Comparison of ENCODE assay signal across 15 cellular contexts in genomic region chr6:56798163-56798562, GRCh38.
A peak's percentile ranks its signal among the peaks of the same experiment; 100 is the strongest.
DNase-seq lines count a peak whose midpoint lies in the region; ATAC-seq and TF ChIP-seq lines count a peak whose summit lies in the region.
"Had no signal": no experiment of that assay in that cellular context is flagged by ENCODE, and none has a peak within 500 bp of the region (broad histone marks: within the 10 kb centered on the region; RNA-seq: fewer than 3 reads in every experiment).

No MANE protein-coding gene starts in this region.

- H3K4me3 ChIP-seq in fibroblast of lung (replicated peaks in 1 of 4; ENCODE audit: control extremely low read depth in 1 of 4, insufficient read depth in 1 of 4, low read depth in 3 of 4, low read length in 4 of 4) = no peak overlapping the region

- peaks cover 16% of the 10 kb centered on the region for H3K4me1 ChIP-seq in fibroblast of lung (ENCODE audit: control insufficient read depth, extremely low read depth, insufficient read depth, low read length)

- peak overlapping the region; percentile 22 for H3K27ac ChIP-seq in fibroblast of lung (ENCODE audit: insufficient read depth, low read length)

- no peaks in the 10 kb centered on the region for H4K20me1 ChIP-seq in fibroblast of lung (ENCODE audit: control insufficient read depth, extremely low read depth, insufficient read depth, low read length)

- H3K9me3 ChIP-seq in fibroblast of lung (ENCODE audit: control insufficient read depth, insufficient read depth, low read depth, low read length) = no peaks in the 10 kb centered on the region

- H3K36me3 ChIP-seq in fibroblast of lung (ENCODE audit: control insufficient read depth, insufficient read depth, low read length) = no peaks in the 10 kb centered on the region

- no peak overlapping the region for H3K4me2 ChIP-seq in fibroblast of lung (ENCODE audit: extremely low read depth, insufficient read depth, low read length)

- no peak for ATAC-seq in GM18870 (IDR thresholded peaks at IDR 0.05; ENCODE audit: unreplicated experiment)
- ATAC-seq in HG02763 (IDR thresholded peaks at IDR 0.05; ENCODE audit: unreplicated experiment) = no peak
- ATAC-seq: CD8-positive, alpha-beta T cell; stimulated activated naive CD8-positive, alpha-beta T cell treated with anti-CD3 and anti-CD28 coated beads, Interleukin-15, amount 100 ng/mL, for 72 hours had no signal

- H3K27me3 ChIP-seq in fibroblast of lung (ENCODE audit: control insufficient read depth, insufficient read depth, low read length) = no peaks in the 10 kb centered on the region

- no peak for TF ChIP-seq CTCF in fibroblast of lung (conservative IDR thresholded peaks at IDR 0.05 in 1 of 2, IDR thresholded peaks at IDR 0.05 in 1 of 2; ENCODE audit: low read depth in 1 of 2, low read length in 2 of 2)

- H2AFZ ChIP-seq in fibroblast of lung (ENCODE audit: low read length) = no peak overlapping the region

- DNase-seq in AG20443 (ENCODE audit: low spot score) = peak; percentile 22
- DNase-seq in M059J (ENCODE audit: low read depth) = peak; percentile 82
- peak; percentile 67 to 92 for DNase-seq in fibroblast of lung (ENCODE audit: low read depth in 2 of 2)
- peak; percentile 81 for DNase-seq in renal cortical epithelial cell (ENCODE audit: low read depth)
- DNase-seq in NCI-H187 (lab: John Stamatoyannopoulos, UW) = no peak
- no peak for DNase-seq in inferior parietal cortex (ENCODE audit: extremely low spot score)
- DNase-seq: activated CD8-positive, alpha-beta memory T cell treated with anti-CD3 and anti-CD28 coated beads, Interleukin-2, amount 50 U/mL, for 48 hours; CD8-positive, alpha-beta T cell; effector memory CD4-positive, alpha-beta T cell; mammary epithelial cell; NCI-H1092; stimulated activated CD4-positive, alpha-beta T cell treated with anti-CD3 and anti-CD28 coated beads, Interleukin-4, amount 100 ng/mL, for 4 hours; stimulated activated naive CD8-positive, alpha-beta T cell treated with anti-CD3 and anti-CD28 coated beads, Interleukin-15, amount 100 ng/mL, for 72 hours had no signal

- peaks cover 87% of the 10 kb centered on the region for H3K79me2 ChIP-seq in fibroblast of lung (ENCODE audit: control insufficient read depth, insufficient read depth, low read length)

- H3K9ac ChIP-seq in fibroblast of lung (ENCODE audit: insufficient read depth, low read length) = no peak overlapping the region

Comparison
In these comparisons a context has a peak if more than half of its experiments do, and no peak if none do; other contexts are left out.
1. DNase-seq: peak in AG20443 (single experiment), M059J (single experiment), fibroblast of lung (2 of 2) and renal cortical epithelial cell (single experiment); none in NCI-H187 (0 of 2) and inferior parietal cortex (single experiment).